14 cellular contexts compared by ENCODE assay signal in genomic region chr3:16439163-16439847, GRCh38.
DNase-seq lines count a peak whose midpoint lies in the region; ATAC-seq and TF ChIP-seq lines count a peak whose summit lies in the region.
"Had no signal": no experiment of that assay in that cellular context is flagged by ENCODE, and none has a peak within 500 bp of the region (broad histone marks: within the 10 kb centered on the region; RNA-seq: fewer than 3 reads in every experiment).

No MANE protein-coding gene starts in this region.

- peaks cover 100% of the 10 kb centered on the region for H3K79me2 ChIP-seq in OCI-LY7 (ENCODE audit: insufficient read depth, low read depth, low read length)

- TF ChIP-seq POLR2A in gastroesophageal sphincter (IDR thresholded peaks at IDR 0.05) = no peak

- peaks cover 100% of the 10 kb centered on the region for H3K4me1 ChIP-seq in OCI-LY7 (ENCODE audit: insufficient read depth, low read length, poor library complexity, severe bottlenecking)
- peaks cover 0 to 47% (median 9%) of the 10 kb centered on the region in 3 donors for H3K4me1 ChIP-seq in gastroesophageal sphincter
- H3K4me1 ChIP-seq in psoas muscle = peaks cover 15% of the 10 kb centered on the region

- H3K27me3 ChIP-seq in gastroesophageal sphincter = no peaks in the 10 kb centered on the region
- H3K27me3 ChIP-seq in psoas muscle (ENCODE audit: insufficient read depth in 3 of 3, low read length in 2 of 3) = no peaks in the 10 kb centered on the region

- BruUV-seq in OCI-LY7 (replicated peaks; lab: Mats Ljungman, UMichigan) = no TSS peak

- peak overlapping the region; percentile 69 for H3K4me2 ChIP-seq in OCI-LY7 (ENCODE audit: low read length)
- H3K4me2 ChIP-seq: smooth muscle cell had no signal

- H3K36me3 ChIP-seq in OCI-LY7 (ENCODE audit: insufficient read depth, low read length) (peaks cover 39% of the 10 kb centered on the region), gastroesophageal sphincter (no peaks in the 10 kb centered on the region), psoas muscle (ENCODE audit: insufficient read depth in 1 of 2, low read depth in 1 of 2) (no peaks in the 10 kb centered on the region)

- CTCF ChIA-PET in OCI-LY7 (lab: Charles Lee; ENCODE audit: unreplicated experiment) = no interaction called here

- intact Hi-C loops in OCI-LY7 (cut with micrococcal nuclease; ENCODE audit: unreplicated experiment) (loop anchor here (10.0 kb wide), 1 partner anchor 455 kb away; no protein-coding TSS in a partner anchor), psoas muscle (cut with DNase I) (no loop called here)

- WGBS in gastroesophageal sphincter (ENCODE audit: low coverage in 1 of 2), 2 donors = 71 to 74% methylated on average over 4 of the region's 4 CpGs
- 76 to 84% (median 80%) methylated on average over 4 of the region's 4 CpGs for WGBS in psoas muscle, 3 donors

- POLR2A ChIA-PET in OCI-LY7 (lab: Charles Lee) = interaction anchor here (0.5 to 5.0 kb wide), 14 partner anchors 9 to 75 kb away, joined by 3 to 42 read pairs (median 3); partner anchors contain the start of gene RFTN1

- TF ChIP-seq CTCF in OCI-LY7 (conservative IDR thresholded peaks at IDR 0.05; ENCODE audit: low read length) (no peak), gastroesophageal sphincter (IDR thresholded peaks at IDR 0.05) (no peak), psoas muscle (IDR thresholded peaks at IDR 0.05) (no peak)

- H3K27ac ChIP-seq in OCI-LY7 (ENCODE audit: low read depth, low read length, poor library complexity, severe bottlenecking) (peak overlapping the region; percentile 93), gastroesophageal sphincter (peak overlapping the region in 3 of 4 donors; percentile 58 to 77 (median 64)), psoas muscle (no peak overlapping the region)

- DNase-seq in AG20443 (ENCODE audit: low spot score) (peak; percentile 20), OCI-LY7 (ENCODE audit: low spot score) (no peak), psoas muscle (no peak), iPS-NIHi11 (ENCODE audit: low spot score) (no peak)
- DNase-seq: activated CD8-positive, alpha-beta T cell treated with anti-CD3 and anti-CD28 coated beads for 36 hours; AML-193; effector memory CD8-positive, alpha-beta T cell; NCI-H2081 treated with DMSO at 0.1 percent for 48 hours; SHP77 had no signal

- no peak overlapping the region; the same call in 1 of the 2 replicates for H2AFZ ChIP-seq in OCI-LY7 (ENCODE audit: low read length)

- H3K9me2 ChIP-seq in OCI-LY7 (ENCODE audit: insufficient read depth, low read length) = no peaks in the 10 kb centered on the region

- H3K9me3 ChIP-seq in OCI-LY7 (ENCODE audit: low read length) (no peaks in the 10 kb centered on the region; the same call in 1 of the 2 replicates), gastroesophageal sphincter (no peaks in the 10 kb centered on the region), psoas muscle (no peaks in the 10 kb centered on the region)

- no peak for TF ChIP-seq EP300 in gastroesophageal sphincter (IDR thresholded peaks at IDR 0.05)

- H3K4me3 ChIP-seq in OCI-LY7 (ENCODE audit: low read depth, low read length, poor library complexity, severe bottlenecking) (peak overlapping the region; percentile 26), gastroesophageal sphincter (no peak overlapping the region), psoas muscle (no peak overlapping the region)
- H3K4me3 ChIP-seq: smooth muscle cell had no signal

- ATAC-seq in gastroesophageal sphincter = peak; percentile 76
- ATAC-seq in psoas muscle = peak in 3 of 4 donors; percentile 13 to 66 (median 27)
- no peak for ATAC-seq in GM21529 (IDR thresholded peaks at IDR 0.05; ENCODE audit: unreplicated experiment)
- ATAC-seq in GM19351 (IDR thresholded peaks at IDR 0.05; ENCODE audit: unreplicated experiment) = no peak
- no peak for ATAC-seq in HG02938 (IDR thresholded peaks at IDR 0.05; ENCODE audit: unreplicated experiment)
- ATAC-seq: activated CD8-positive, alpha-beta T cell treated with anti-CD3 and anti-CD28 coated beads for 36 hours; effector memory CD8-positive, alpha-beta T cell had no signal

- no peaks in the 10 kb centered on the region for H4K20me1 ChIP-seq in OCI-LY7 (ENCODE audit: insufficient read depth, low read length)

Comparison
In these comparisons a context has a peak if more than half of its experiments do, and no peak if none do; other contexts are left out.
1. ATAC-seq: peak in gastroesophageal sphincter (single experiment) and psoas muscle (3 of 4); none in GM21529 (single experiment), GM19351 (single experiment) and HG02938 (single experiment).